8 cellular contexts compared by ENCODE assay signal in the genomic region with DNA sequence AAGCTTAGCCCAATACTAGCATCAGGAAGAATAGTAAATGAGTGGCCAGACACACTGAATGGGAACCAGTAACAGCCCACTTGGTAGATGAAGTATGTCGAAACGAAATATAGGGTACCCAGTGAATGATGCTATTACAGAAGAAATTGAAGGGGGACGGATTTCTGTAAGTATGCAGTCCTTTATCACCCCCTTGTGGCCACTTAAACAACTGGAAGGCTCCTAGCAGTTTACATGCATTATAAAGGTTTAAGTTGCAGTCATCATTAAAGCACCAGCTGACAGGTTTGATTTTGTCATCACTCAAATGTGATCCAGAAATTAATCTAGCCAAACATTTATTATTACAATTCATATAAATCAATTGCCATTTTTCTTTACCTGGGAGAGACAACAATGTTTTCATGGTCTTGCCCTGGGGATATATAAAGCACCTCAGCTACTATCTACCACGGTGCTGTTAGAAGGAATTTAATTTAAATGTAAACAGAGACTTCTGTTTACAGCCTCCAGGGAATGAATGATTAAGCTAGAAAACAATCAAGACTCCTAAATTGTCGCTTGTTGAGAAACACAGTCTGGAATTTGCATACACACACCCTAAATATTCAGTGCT. TPM values are rescaled to one million over a fixed set of nuclear protein-coding genes. Genes with fewer than 3 reads are reported as not detected.
DNase-seq lines count a peak whose midpoint lies in the region; ATAC-seq, FAIRE-seq and TF ChIP-seq lines count a peak whose summit lies in the region.

No MANE protein-coding gene starts in this region.

- H4K20me1 ChIP-seq in HCT116 (ENCODE audit: insufficient read depth) (no peaks in the 10 kb centered on the region), SU-DHL-6 (ENCODE audit: low read depth, low read length) (no peaks in the 10 kb centered on the region)

- H2AFZ ChIP-seq in HCT116 (ENCODE audit: low read depth, low read length, poor library complexity, severe bottlenecking): no peak overlapping the region
- H2AFZ ChIP-seq in SU-DHL-6 (ENCODE audit: low read depth, low read length, severe bottlenecking): no peak overlapping the region

- H3K27me3 ChIP-seq in HCT116 (ENCODE audit: insufficient read depth, low read length): no peaks in the 10 kb centered on the region
- no peaks in the 10 kb centered on the region for H3K27me3 ChIP-seq in SU-DHL-6 (ENCODE audit: low read length)

- peaks cover 0 to 9% of the 10 kb centered on the region in 2 experiments; a peak in 3 of 4 replicates for H3K36me3 ChIP-seq in HCT116 (ENCODE audit: control insufficient read depth in 1 of 2, insufficient read depth in 2 of 2, low read length in 2 of 2)
- peaks cover 5% of the 10 kb centered on the region; the same call in 1 of the 2 replicates for H3K36me3 ChIP-seq in SU-DHL-6 (ENCODE audit: low read length)

- H3K79me2 ChIP-seq in HCT116 (ENCODE audit: insufficient read depth, low read length) (no peaks in the 10 kb centered on the region), SU-DHL-6 (ENCODE audit: insufficient read depth, low read length) (no peaks in the 10 kb centered on the region)

- H3K9me3 ChIP-seq in HCT116 (ENCODE audit: control insufficient read depth in 1 of 2, insufficient read depth in 1 of 2, low read depth in 1 of 2, low read length in 2 of 2): no peaks in the 10 kb centered on the region
- H3K9me3 ChIP-seq in SU-DHL-6 (ENCODE audit: insufficient read depth, low read length): no peaks in the 10 kb centered on the region

- H3K4me3 Mint-ChIP-seq in type B pancreatic cell: no peak overlapping the region

- RAD21 ChIA-PET in HCT116 (lab: Charles Lee; ENCODE audit: low non-redundant PET in 1 of 2, low total read pairs in 2 of 2, uncharacterized antibody in 2 of 2, unreplicated experiment in 2 of 2): interaction anchor here in 1 of 2 experiments (2.4 kb wide), 1 partner anchor 125 kb away, joined by 9 read pairs; no protein-coding TSS in a partner anchor

- no peaks in the 10 kb centered on the region for H3K9me3 Mint-ChIP-seq in type B pancreatic cell

- no peak for TF ChIP-seq POLR2A in HCT116 (IDR thresholded peaks at IDR 0.05; ENCODE audit: borderline replicate concordance, extremely low read depth, insufficient read depth, insufficient read length)

- H3K9me2 ChIP-seq in HCT116 (ENCODE audit: insufficient read depth) (no peaks in the 10 kb centered on the region), SU-DHL-6 (replicated peaks; ENCODE audit: insufficient read depth, low read length) (no peaks in the 10 kb centered on the region)

- no peak overlapping the region for H3K27ac ChIP-seq in 22Rv1
- no peak overlapping the region for H3K27ac ChIP-seq in HCT116 (ENCODE audit: low read depth, low read length)
- no peak overlapping the region for H3K27ac ChIP-seq in SU-DHL-6 (ENCODE audit: low read depth, low read length)

- peak; percentile 75 for DNase-seq in ELR (ENCODE audit: low read depth)
- DNase-seq in HCT116 (ENCODE audit: low read depth, low spot score): peak; percentile 60
- peak; percentile 86 for DNase-seq in NAMALWA (ENCODE audit: low spot score)
- peak; percentile 78 to 83 for DNase-seq in lung microvascular endothelial cell (ENCODE audit: low read depth in 2 of 2)
- no peak for DNase-seq in type B pancreatic cell (ENCODE audit: extremely low spot score, unreplicated experiment)

- no peak overlapping the region for H3K9ac ChIP-seq in HCT116 (ENCODE audit: low read length)
- no peak overlapping the region for H3K9ac ChIP-seq in SU-DHL-6 (ENCODE audit: low read length)

- H3K4me2 ChIP-seq in HCT116 (ENCODE audit: low read length): no peak overlapping the region
- no peak overlapping the region for H3K4me2 ChIP-seq in SU-DHL-6 (ENCODE audit: low read depth, low read length, poor library complexity, severe bottlenecking)

- TF ChIP-seq RAD21 in HCT116 (IDR thresholded peaks at IDR 0.05; ENCODE audit: low read depth): peak; percentile 85

- CTCF ChIA-PET in HCT116 (lab: Charles Lee): interaction anchor here (1.0 to 4.0 kb wide), 3 partner anchors 11 to 125 kb away, joined by 3 to 49 read pairs (median 4); no protein-coding TSS in a partner anchor

- H3K4me3 ChIP-seq in HCT116 (replicated peaks in 1 of 2; ENCODE audit: low read depth in 1 of 2, low read length in 2 of 2): no peak overlapping the region
- H3K4me3 ChIP-seq in SU-DHL-6 (ENCODE audit: insufficient read depth, low read length, poor library complexity, severe bottlenecking): no peak overlapping the region

- peaks cover 12% of the 10 kb centered on the region for H3K36me3 Mint-ChIP-seq in type B pancreatic cell

- FAIRE-seq in colon (lab: Jason Lieb, UNC): peak; percentile 60

- H3K27ac Mint-ChIP-seq in type B pancreatic cell: no peak overlapping the region

- no peaks in the 10 kb centered on the region for H3K27me3 Mint-ChIP-seq in type B pancreatic cell

- ATAC-seq in HCT116: peak; percentile 88

- intact Hi-C loops in HCT116 (cut with micrococcal nuclease): loop anchor here (1.0 to 10.0 kb wide), 6 partner anchors 125 to 902 kb away; no protein-coding TSS in a partner anchor

- H3K4me1 Mint-ChIP-seq in type B pancreatic cell (ENCODE audit: unreplicated experiment): peaks cover 7% of the 10 kb centered on the region

- peaks cover 3% of the 10 kb centered on the region; the same call in 1 of the 2 replicates for H3F3A ChIP-seq in SU-DHL-6 (ENCODE audit: insufficient read depth)

- POLR2A ChIA-PET in HCT116 (lab: Charles Lee): no interaction called here

- H3K4me1 ChIP-seq in HCT116 (ENCODE audit: control insufficient read depth in 1 of 2, insufficient read depth in 2 of 2, low read length in 2 of 2): no peaks in the 10 kb centered on the region

- peak; percentile 89 for TF ChIP-seq CTCF in 22Rv1 (IDR thresholded peaks at IDR 0.05)
- peak; percentile 65 to 84 (median 82); a peak in 5 of 6 replicates for TF ChIP-seq CTCF in HCT116 (IDR thresholded peaks at IDR 0.05 in 2 of 3, conservative IDR thresholded peaks at IDR 0.05 in 1 of 3; ENCODE audit: borderline replicate concordance in 1 of 3, insufficient read depth in 1 of 3, low read depth in 2 of 3, low read length in 2 of 3)
- TF ChIP-seq CTCF in SU-DHL-6 (IDR thresholded peaks at IDR 0.05; ENCODE audit: insufficient read depth, low read length, poor library complexity, severe bottlenecking): peak; percentile 55
- peak; percentile 89 for TF ChIP-seq CTCF in type B pancreatic cell (conservative IDR thresholded peaks at IDR 0.05)

- BruUV-seq in HCT116 (replicated peaks; lab: Mats Ljungman, UMichigan): no TSS peak

TF ChIP-seq in HCT116, 20 proteins besides CTCF, POLR2A, EP300 and RAD21:
- no peak for TF ChIP-seq ZFX (IDR thresholded peaks at IDR 0.05)
- TF ChIP-seq, protein P1, sequence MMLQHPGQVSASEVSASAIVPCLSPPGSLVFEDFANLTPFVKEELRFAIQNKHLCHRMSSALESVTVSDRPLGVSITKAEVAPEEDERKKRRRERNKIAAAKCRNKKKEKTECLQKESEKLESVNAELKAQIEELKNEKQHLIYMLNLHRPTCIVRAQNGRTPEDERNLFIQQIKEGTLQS (IDR thresholded peaks at IDR 0.05): no peak
- no peak for TF ChIP-seq POLR2AphosphoS5 (IDR thresholded peaks at IDR 0.05; ENCODE audit: low read depth, low read length)
- TF ChIP-seq, protein P2, sequence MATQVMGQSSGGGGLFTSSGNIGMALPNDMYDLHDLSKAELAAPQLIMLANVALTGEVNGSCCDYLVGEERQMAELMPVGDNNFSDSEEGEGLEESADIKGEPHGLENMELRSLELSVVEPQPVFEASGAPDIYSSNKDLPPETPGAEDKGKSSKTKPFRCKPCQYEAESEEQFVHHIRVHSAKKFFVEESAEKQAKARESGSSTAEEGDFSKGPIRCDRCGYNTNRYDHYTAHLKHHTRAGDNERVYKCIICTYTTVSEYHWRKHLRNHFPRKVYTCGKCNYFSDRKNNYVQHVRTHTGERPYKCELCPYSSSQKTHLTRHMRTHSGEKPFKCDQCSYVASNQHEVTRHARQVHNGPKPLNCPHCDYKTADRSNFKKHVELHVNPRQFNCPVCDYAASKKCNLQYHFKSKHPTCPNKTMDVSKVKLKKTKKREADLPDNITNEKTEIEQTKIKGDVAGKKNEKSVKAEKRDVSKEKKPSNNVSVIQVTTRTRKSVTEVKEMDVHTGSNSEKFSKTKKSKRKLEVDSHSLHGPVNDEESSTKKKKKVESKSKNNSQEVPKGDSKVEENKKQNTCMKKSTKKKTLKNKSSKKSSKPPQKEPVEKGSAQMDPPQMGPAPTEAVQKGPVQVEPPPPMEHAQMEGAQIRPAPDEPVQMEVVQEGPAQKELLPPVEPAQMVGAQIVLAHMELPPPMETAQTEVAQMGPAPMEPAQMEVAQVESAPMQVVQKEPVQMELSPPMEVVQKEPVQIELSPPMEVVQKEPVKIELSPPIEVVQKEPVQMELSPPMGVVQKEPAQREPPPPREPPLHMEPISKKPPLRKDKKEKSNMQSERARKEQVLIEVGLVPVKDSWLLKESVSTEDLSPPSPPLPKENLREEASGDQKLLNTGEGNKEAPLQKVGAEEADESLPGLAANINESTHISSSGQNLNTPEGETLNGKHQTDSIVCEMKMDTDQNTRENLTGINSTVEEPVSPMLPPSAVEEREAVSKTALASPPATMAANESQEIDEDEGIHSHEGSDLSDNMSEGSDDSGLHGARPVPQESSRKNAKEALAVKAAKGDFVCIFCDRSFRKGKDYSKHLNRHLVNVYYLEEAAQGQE (IDR thresholded peaks at IDR 0.05; ENCODE audit: low read depth): no peak
- TF ChIP-seq CEBPB (IDR thresholded peaks at IDR 0.05; ENCODE audit: low read depth): no peak

RNA-seq across cellular contexts. Expression of a gene that starts 7.7 kb away (rescaled TPM):
- 33.6 TPM for total RNA-seq in HCT116 (2021; ENCODE audit: unreplicated experiment)
- polyA plus RNA-seq in HCT116 (2012): 20.1 and 22.5 TPM in 2 replicates
- 11.1 and 13.3 TPM in 2 replicates for total RNA-seq in lung microvascular endothelial cell
- 55.2 and 81.8 TPM in 2 replicates for total RNA-seq in type B pancreatic cell (ENCODE audit: low replicate concordance)
